Comparison of ENCODE assay signal across 8 cellular contexts in the genomic region with DNA sequence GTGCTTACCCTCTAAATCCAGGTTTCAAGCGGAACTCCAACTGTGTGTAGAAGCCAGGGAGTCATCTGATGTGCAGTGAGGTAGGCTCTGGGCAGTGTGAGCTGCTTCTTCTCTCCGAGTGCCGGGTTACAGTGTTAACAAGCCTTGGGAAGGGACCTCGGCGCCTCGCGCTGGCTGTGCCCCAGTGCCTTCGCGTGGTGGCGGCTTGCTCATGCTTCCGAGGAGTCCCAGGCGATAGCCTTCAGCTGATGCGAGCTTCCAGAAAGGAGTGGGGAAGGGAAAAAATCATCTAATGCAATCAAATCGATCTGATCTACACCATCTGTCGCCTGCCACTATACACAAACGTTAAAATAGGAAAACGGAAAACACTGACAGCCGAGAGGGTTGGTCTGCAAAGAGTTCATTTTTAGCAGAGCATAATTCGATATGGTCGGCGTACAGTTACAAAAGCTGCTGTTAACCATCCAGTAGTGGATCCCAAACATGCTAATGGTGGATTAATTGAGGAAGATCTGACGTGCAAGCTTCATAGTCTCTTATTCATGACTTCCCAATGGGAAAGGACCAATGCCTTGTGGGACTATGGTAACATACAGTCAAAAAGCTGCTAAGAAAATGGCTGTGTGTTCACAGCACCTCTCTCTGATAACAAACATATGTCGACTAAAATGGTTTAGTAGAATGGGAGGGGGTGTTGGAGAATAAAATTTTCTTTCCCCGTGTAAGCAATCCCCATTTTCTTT.
DNase-seq lines count a peak whose midpoint lies in the region; ATAC-seq and TF ChIP-seq lines count a peak whose summit lies in the region.
"Had no signal": no experiment of that assay in that cellular context is flagged by ENCODE, and none has a peak within 500 bp of the region (broad histone marks: within the 10 kb centered on the region; RNA-seq: fewer than 3 reads in every experiment).

No MANE protein-coding gene starts in this region.

- H3K27me3 ChIP-seq in neuron (ENCODE audit: insufficient read depth, low read length): peaks cover 2% of the 10 kb centered on the region

- no peak for TF ChIP-seq CTCF in Calu3 (IDR thresholded peaks at IDR 0.05; ENCODE audit: unreplicated experiment)

- no peaks in the 10 kb centered on the region for H3K27me3 Mint-ChIP-seq in Calu3 (ENCODE audit: unreplicated experiment)

- peak; percentile 63 for DNase-seq in DMS153 treated with DMSO at 0.1 percent for 48 hours (lab: John Stamatoyannopoulos, UW; ENCODE audit: unreplicated experiment)
- peak; percentile 68 for DNase-seq in M059J (ENCODE audit: low read depth)
- peak in 33 of 61 donors; percentile 2 to 64 (median 37) for DNase-seq in caudate nucleus (lab: John Stamatoyannopoulos, UW)
- DNase-seq in NCI-H2029 treated with DMSO at 0.1 percent for 48 hours (lab: John Stamatoyannopoulos, UW): no peak
- no peak for DNase-seq in Calu3

- intact Hi-C loops in Calu3 (cut with micrococcal nuclease; ENCODE audit: unreplicated experiment): loop anchor here (2.0 to 10.0 kb wide), 4 partner anchors 47 to 775 kb away; no protein-coding TSS in a partner anchor

- CTCF ChIA-PET in Calu3 (lab: Charles Lee): no interaction called here

- no peaks in the 10 kb centered on the region for H3K9me3 ChIP-seq in neuron (ENCODE audit: low read length)
- H3K9me3 ChIP-seq: suprapubic skin had no signal

- peak overlapping the region; percentile 47 for H3K4me3 ChIP-seq in neuron (ENCODE audit: low read length)
- H3K4me3 ChIP-seq: suprapubic skin had no signal

- BruUV-seq in Calu3 (replicated peaks; lab: Mats Ljungman, UMichigan): no TSS peak

- peak overlapping the region; percentile 55 for H3K27ac ChIP-seq in caudate nucleus (ENCODE audit: low read depth, low read length)
- H3K27ac ChIP-seq: suprapubic skin had no signal

- no peaks in the 10 kb centered on the region for H3K9me3 Mint-ChIP-seq in Calu3 (ENCODE audit: low read depth, unreplicated experiment)

- no peaks in the 10 kb centered on the region for H3K36me3 ChIP-seq in neuron (ENCODE audit: insufficient read depth, low read length)
- H3K36me3 ChIP-seq: suprapubic skin had no signal

- no peak for ATAC-seq in HG02759 (IDR thresholded peaks at IDR 0.05; ENCODE audit: unreplicated experiment)

- H3K4me1 Mint-ChIP-seq in Calu3 (ENCODE audit: low read depth, unreplicated experiment): peaks cover 17% of the 10 kb centered on the region

- no peak overlapping the region for H3K27ac Mint-ChIP-seq in Calu3 (ENCODE audit: unreplicated experiment)

- H3K4me3 Mint-ChIP-seq in Calu3 (ENCODE audit: low read depth, unreplicated experiment): no peak overlapping the region

- peak overlapping the region; percentile 24 for H2AFZ ChIP-seq in neuron (ENCODE audit: low read depth, low read length)

- peaks cover 13% of the 10 kb centered on the region for H3K4me1 ChIP-seq in neuron (ENCODE audit: insufficient read depth, low read length)

- peaks cover 31% of the 10 kb centered on the region for H3K36me3 Mint-ChIP-seq in Calu3 (ENCODE audit: insufficient read depth, unreplicated experiment)

Comparison
In these comparisons a context has a peak if more than half of its experiments do, and no peak if none do; other contexts are left out.
1. DNase-seq: peak in DMS153 treated with DMSO at 0.1 percent for 48 hours (single experiment), M059J (single experiment) and caudate nucleus (33 of 61); none in NCI-H2029 treated with DMSO at 0.1 percent for 48 hours (single experiment) and Calu3 (single experiment).